ENCODE assay signal across 1 cellular context in genomic region chr16:57446530-57447141, GRCh38.
TF ChIP-seq lines count a peak whose summit lies in the region.

No MANE protein-coding gene starts in this region.

TF ChIP-seq in GM12878, 131 proteins besides CTCF, POLR2A, EP300 and RAD21:
- TF ChIP-seq BMI1 (IDR thresholded peaks at IDR 0.05; ENCODE audit: borderline replicate concordance) (no peak), EGR1 (IDR thresholded peaks at IDR 0.05; ENCODE audit: borderline replicate concordance in 1 of 2, low read depth in 2 of 2, low read length in 2 of 2) (no peak), NR2C1 (IDR thresholded peaks at IDR 0.05) (no peak), BHLHE40 (IDR thresholded peaks at IDR 0.05; ENCODE audit: borderline replicate concordance in 1 of 2, low read depth in 2 of 2, low read length in 1 of 2) (0 out of 4 replicates have a peak, but pooled peaks of 1 of the 2 experiments have one; percentile 1), MEF2B (IDR thresholded peaks at IDR 0.05; ENCODE audit: partially characterized antibody, poor library complexity, severe bottlenecking) (peak; percentile 82)
